8 cellular contexts compared by ENCODE assay signal in genomic region chr12:62602445-62603060, GRCh38.
A peak's percentile ranks its signal among the peaks of the same experiment; 100 is the strongest.
DNase-seq lines count a peak whose midpoint lies in the region; ATAC-seq and TF ChIP-seq lines count a peak whose summit lies in the region.

No MANE protein-coding gene starts in this region.

- H3K27me3 ChIP-seq in ascending aorta, result no peaks in the 10 kb centered on the region

- H3K27ac ChIP-seq in ascending aorta, result peak overlapping the region; percentile 99 to 100

- peak overlapping the region; percentile 87 to 97 for H3K4me3 ChIP-seq in ascending aorta

- peak; percentile 91 to 94 for DNase-seq in NCI-H187 (lab: John Stamatoyannopoulos, UW)
- DNase-seq in T-helper 2 cell, result peak; percentile 69 to 95 (median 79)
- peak; percentile 64 to 92 for DNase-seq in ascending aorta (ENCODE audit: low spot score in 2 of 2)
- DNase-seq in hepatic stellate cell (ENCODE audit: low spot score), result peak; percentile 77
- peak; percentile 81 for DNase-seq in renal cortical epithelial cell (ENCODE audit: low read depth)
- DNase-seq in cerebellar nuclear complex (lab: John Stamatoyannopoulos, UW), result no peak

- no peaks in the 10 kb centered on the region for H3K9me3 ChIP-seq in ascending aorta

- TF ChIP-seq CTCF in ascending aorta (IDR thresholded peaks at IDR 0.05), result no peak

- H3K4me1 ChIP-seq in ascending aorta, result peaks cover 3 to 5% of the 10 kb centered on the region in 2 donors

- no peaks in the 10 kb centered on the region for H3K36me3 ChIP-seq in ascending aorta

- ATAC-seq in GM18502 (IDR thresholded peaks at IDR 0.05; ENCODE audit: poor library complexity, unreplicated experiment) (peak; percentile 70), HG02943 (IDR thresholded peaks at IDR 0.05; ENCODE audit: low read depth, unreplicated experiment) (peak; percentile 62)

- intact Hi-C loops in ascending aorta (cut with DNase I), result loop anchor here (1.0 to 10.0 kb wide), 8 partner anchors 82 to 442 kb away; partner anchors contain the start of genes MON2, PPM1H and USP15

Comparison
In these comparisons a context has a peak if more than half of its experiments do, and no peak if none do; other contexts are left out.
1. DNase-seq: peak in NCI-H187 (2 of 2), T-helper 2 cell (5 of 5), ascending aorta (2 of 2), hepatic stellate cell (single experiment) and renal cortical epithelial cell (single experiment); none in cerebellar nuclear complex (0 of 2).